ENCODE assay signal across 8 cellular contexts in genomic region chr1:215566556-215567490, GRCh38. TPM values are rescaled to one million over a fixed set of nuclear protein-coding genes. Genes with fewer than 3 reads are reported as not detected.
DNase-seq lines count a peak whose midpoint lies in the region; ATAC-seq and TF ChIP-seq lines count a peak whose summit lies in the region.

TSS of gene KCTD3 (plus strand) at chr1:215567304. CDS start at chr1:215567686, 382 bp downstream.

- ATAC-seq in GM18873 (IDR thresholded peaks at IDR 0.05; ENCODE audit: low FRiP score, unreplicated experiment) (peak; percentile 46), HG03097 (IDR thresholded peaks at IDR 0.05; ENCODE audit: low FRiP score, unreplicated experiment) (peak; percentile 69), activated B cell treated with CpG ODN at 0.5 μM for 24 hours (ENCODE audit: low read depth) (peak; percentile 65)

- intact Hi-C loops in activated B cell treated with CpG ODN at 0.5 μM for 24 hours (cut with micrococcal nuclease) = no loop called here
- intact Hi-C loops in lower leg skin (cut with DNase I; ENCODE audit: low total_unique reads) = no loop called here

- CTCF ChIA-PET in activated B cell treated with CpG ODN at 0.5 μM for 24 hours (lab: Charles Lee) = no interaction called here

- DNase-seq in AG09319 (ENCODE audit: extremely low read depth, low read depth) (peak; percentile 44), NCI-H2171 treated with DMSO at 0.1 percent for 48 hours (lab: John Stamatoyannopoulos, UW) (peak; percentile 77), activated B cell treated with CpG ODN at 0.5 μM for 24 hours (peak; percentile 40), ecto neural progenitor cell (ENCODE audit: low spot score) (peak; percentile 91), lower leg skin (ENCODE audit: low spot score in 2 of 2) (peak; percentile 75 to 95)
- peak; percentile 42 for DNase-seq in stimulated activated CD4-positive, alpha-beta T cell treated with anti-CD3 and anti-CD28 coated beads, Interleukin-4, amount 100 ng/mL, for 1 hour

- peak within 1 kb of the TSS; percentile 37 for H3K27ac Mint-ChIP-seq in activated B cell treated with CpG ODN at 0.5 μM for 24 hours

- H3K27me3 Mint-ChIP-seq in activated B cell treated with CpG ODN at 0.5 μM for 24 hours = peaks cover 8% of the 10 kb centered on the region

- TF ChIP-seq CTCF in AG09319 (IDR thresholded peaks at IDR 0.05; ENCODE audit: low read depth, low read length) (no peak; the same call in 1 of the 2 replicates), activated B cell treated with CpG ODN at 0.5 μM for 24 hours (IDR thresholded peaks at IDR 0.05) (no peak), lower leg skin (IDR thresholded peaks at IDR 0.05) (no peak)

- POLR2A ChIA-PET in activated B cell treated with CpG ODN at 0.5 μM for 24 hours (lab: Charles Lee) = no interaction called here

- no peak for TF ChIP-seq POLR2A in lower leg skin (IDR thresholded peaks at IDR 0.05)

- WGBS in lower leg skin, 2 donors = 10 to 12% methylated on average over 22 to 33 of the region's 44 CpGs

- peak within 1 kb of the TSS; percentile 91 for H3K4me3 ChIP-seq in lower leg skin (ENCODE audit: low read depth, poor library complexity, severe bottlenecking)

- no peaks in the 10 kb centered on the region for H3K9me3 Mint-ChIP-seq in activated B cell treated with CpG ODN at 0.5 μM for 24 hours

- H3K4me3 Mint-ChIP-seq in activated B cell treated with CpG ODN at 0.5 μM for 24 hours = peak within 1 kb of the TSS; percentile 91

- peaks cover 4% of the 10 kb centered on the region for H3K36me3 Mint-ChIP-seq in activated B cell treated with CpG ODN at 0.5 μM for 24 hours (ENCODE audit: low read depth)

- H3K4me1 Mint-ChIP-seq in activated B cell treated with CpG ODN at 0.5 μM for 24 hours = peaks cover 27% of the 10 kb centered on the region

RNA-seq across cellular contexts. Expression of gene KCTD3, which starts in this region (rescaled TPM):
- total RNA-seq in activated B cell treated with CpG ODN at 0.5 μM for 24 hours (4.1 and 5.8 TPM in 2 replicates), lower leg skin (10 to 100 TPM; 20.4 to 32.4 (median 31.3) TPM)

Comparison
In these comparisons a context has a peak if more than half of its experiments do, and no peak if none do; other contexts are left out.
1. Peak in every context shown above with its lines: DNase-seq, ATAC-seq and H3K4me3 ChIP-seq.
2. DNase-seq: peak in every context shown above with its lines; median percentile 91 in ecto neural progenitor cell; 85 in lower leg skin; 77 in NCI-H2171 treated with DMSO at 0.1 percent for 48 hours; 44 in AG09319; 42 in stimulated activated CD4-positive, alpha-beta T cell treated with anti-CD3 and anti-CD28 coated beads, Interleukin-4, amount 100 ng/mL, for 1 hour; 40 in activated B cell treated with CpG ODN at 0.5 μM for 24 hours.